Comparison of ENCODE assay signal across 17 cellular contexts in genomic region chr2:23629417-23630110, GRCh38.
DNase-seq lines count a peak whose midpoint lies in the region; ATAC-seq, FAIRE-seq and TF ChIP-seq lines count a peak whose summit lies in the region.
"Had no signal": no experiment of that assay in that cellular context is flagged by ENCODE, and none has a peak within 500 bp of the region (broad histone marks: within the 10 kb centered on the region; RNA-seq: fewer than 3 reads in every experiment).

No MANE protein-coding gene starts in this region.

- no peak for FAIRE-seq in GM19239 (lab: Jason Lieb, UNC)
- FAIRE-seq: G401.6 had no signal

- peaks cover 1% of the 10 kb centered on the region for H3K9me3 Mint-ChIP-seq in activated naive CD8-positive, alpha-beta T cell treated with anti-CD3 and anti-CD28 coated beads, Interleukin-2, amount 10 ng/mL, durations not matched to agents 7 days and 5 days
- H3K9me3 Mint-ChIP-seq in activated naive CD8-positive, alpha-beta T cell treated with anti-CD3 and anti-CD28 coated beads, Interleukin-2, amount 50 U/mL, for 24 hours, result no peaks in the 10 kb centered on the region
- H3K9me3 Mint-ChIP-seq in glutamatergic neuron (ENCODE audit: unreplicated experiment), result peaks cover 8% of the 10 kb centered on the region
- H3K9me3 Mint-ChIP-seq in neural progenitor cell, result peaks cover 3% of the 10 kb centered on the region
- peaks cover under 1% of the 10 kb centered on the region for H3K9me3 Mint-ChIP-seq in type B pancreatic cell

- no peaks in the 10 kb centered on the region for H3K36me3 Mint-ChIP-seq in activated naive CD8-positive, alpha-beta T cell treated with anti-CD3 and anti-CD28 coated beads, Interleukin-2, amount 10 ng/mL, durations not matched to agents 7 days and 5 days
- no peaks in the 10 kb centered on the region for H3K36me3 Mint-ChIP-seq in activated naive CD8-positive, alpha-beta T cell treated with anti-CD3 and anti-CD28 coated beads, Interleukin-2, amount 50 U/mL, for 24 hours (ENCODE audit: low read depth)
- H3K36me3 Mint-ChIP-seq in glutamatergic neuron (ENCODE audit: unreplicated experiment) (peaks cover 9% of the 10 kb centered on the region), neural progenitor cell (no peaks in the 10 kb centered on the region), type B pancreatic cell (no peaks in the 10 kb centered on the region)
- H3K36me3 Mint-ChIP-seq: CD14-positive monocyte had no signal

- no peaks in the 10 kb centered on the region for H4K20me1 ChIP-seq in neural progenitor cell (ENCODE audit: low read depth)

- ATAC-seq in activated naive CD8-positive, alpha-beta T cell treated with anti-CD3 and anti-CD28 coated beads, Interleukin-2, amount 10 ng/mL, durations not matched to agents 7 days and 5 days (ENCODE audit: low read depth), result no peak
- ATAC-seq in activated naive CD8-positive, alpha-beta T cell treated with anti-CD3 and anti-CD28 coated beads, Interleukin-2, amount 50 U/mL, for 24 hours, result no peak
- ATAC-seq in HG03342 (IDR thresholded peaks at IDR 0.05; ENCODE audit: unreplicated experiment) (no peak), GM18517 (IDR thresholded peaks at IDR 0.05; ENCODE audit: unreplicated experiment) (no peak)

- no peaks in the 10 kb centered on the region for H3K27me3 ChIP-seq in neural progenitor cell
- H3K27me3 ChIP-seq: Peyer's patch had no signal

- H3K27ac ChIP-seq in neural progenitor cell, result no peak overlapping the region
- H3K27ac ChIP-seq: GM23248, Peyer's patch had no signal

- TF ChIP-seq CTCF in glutamatergic neuron (IDR thresholded peaks at IDR 0.05; ENCODE audit: partially characterized antibody, unreplicated experiment) (no peak), neural progenitor cell (IDR thresholded peaks at IDR 0.05) (no peak), type B pancreatic cell (conservative IDR thresholded peaks at IDR 0.05) (no peak)

- H3K4me3 Mint-ChIP-seq in activated naive CD8-positive, alpha-beta T cell treated with anti-CD3 and anti-CD28 coated beads, Interleukin-2, amount 10 ng/mL, durations not matched to agents 7 days and 5 days, result peak overlapping the region; percentile 22
- H3K4me3 Mint-ChIP-seq in activated naive CD8-positive, alpha-beta T cell treated with anti-CD3 and anti-CD28 coated beads, Interleukin-2, amount 50 U/mL, for 24 hours, result no peak overlapping the region
- H3K4me3 Mint-ChIP-seq in glutamatergic neuron (ENCODE audit: unreplicated experiment), result peak overlapping the region; percentile 36
- no peak overlapping the region for H3K4me3 Mint-ChIP-seq in neural progenitor cell
- H3K4me3 Mint-ChIP-seq in type B pancreatic cell, result peak overlapping the region; percentile 10
- H3K4me3 Mint-ChIP-seq: CD14-positive monocyte had no signal

- peaks cover 17% of the 10 kb centered on the region for H3K4me1 ChIP-seq in neural progenitor cell
- H3K4me1 ChIP-seq: Peyer's patch had no signal

- H3K27ac Mint-ChIP-seq in activated naive CD8-positive, alpha-beta T cell treated with anti-CD3 and anti-CD28 coated beads, Interleukin-2, amount 10 ng/mL, durations not matched to agents 7 days and 5 days, result no peak overlapping the region
- no peak overlapping the region for H3K27ac Mint-ChIP-seq in activated naive CD8-positive, alpha-beta T cell treated with anti-CD3 and anti-CD28 coated beads, Interleukin-2, amount 50 U/mL, for 24 hours
- H3K27ac Mint-ChIP-seq in glutamatergic neuron (ENCODE audit: unreplicated experiment) (peak overlapping the region; percentile 34), neural progenitor cell (peak overlapping the region; percentile 90), type B pancreatic cell (peak overlapping the region; percentile 73)
- H3K27ac Mint-ChIP-seq: CD14-positive monocyte had no signal

- H3K4me3 ChIP-seq in neural progenitor cell, result no peak overlapping the region
- H3K4me3 ChIP-seq: GM23248, Peyer's patch had no signal

- POLR2A ChIA-PET in activated naive CD8-positive, alpha-beta T cell treated with anti-CD3 and anti-CD28 coated beads, Interleukin-2, amount 10 ng/mL, durations not matched to agents 7 days and 5 days (lab: Charles Lee), result no interaction called here

- H3K79me2 ChIP-seq in neural progenitor cell (ENCODE audit: low read depth), result no peaks in the 10 kb centered on the region

- no peaks in the 10 kb centered on the region for H3K36me3 ChIP-seq in neural progenitor cell
- H3K36me3 ChIP-seq: Peyer's patch had no signal

- no peak for DNase-seq in activated naive CD8-positive, alpha-beta T cell treated with anti-CD3 and anti-CD28 coated beads, Interleukin-2, amount 10 ng/mL, durations not matched to agents 7 days and 5 days
- no peak for DNase-seq in activated naive CD8-positive, alpha-beta T cell treated with anti-CD3 and anti-CD28 coated beads, Interleukin-2, amount 50 U/mL, for 24 hours
- DNase-seq in glutamatergic neuron (no peak), neural progenitor cell (ENCODE audit: low spot score) (no peak), type B pancreatic cell (ENCODE audit: extremely low spot score, unreplicated experiment) (no peak), GM19239 (ENCODE audit: insufficient read length, low spot score) (no peak)
- DNase-seq: 8988T, DMS79 treated with DMSO at 0.1 percent for 48 hours, GM23248, NCI-H1105, NCI-H1694, NCI-H2081 treated with DMSO at 0.1 percent for 48 hours, Peyer's patch had no signal

- peaks cover 2% of the 10 kb centered on the region for H3K27me3 Mint-ChIP-seq in activated naive CD8-positive, alpha-beta T cell treated with anti-CD3 and anti-CD28 coated beads, Interleukin-2, amount 10 ng/mL, durations not matched to agents 7 days and 5 days
- no peaks in the 10 kb centered on the region for H3K27me3 Mint-ChIP-seq in activated naive CD8-positive, alpha-beta T cell treated with anti-CD3 and anti-CD28 coated beads, Interleukin-2, amount 50 U/mL, for 24 hours
- peaks cover 11% of the 10 kb centered on the region for H3K27me3 Mint-ChIP-seq in glutamatergic neuron (ENCODE audit: unreplicated experiment)
- H3K27me3 Mint-ChIP-seq in neural progenitor cell (ENCODE audit: insufficient read depth, low read depth), result peaks cover 6% of the 10 kb centered on the region
- no peaks in the 10 kb centered on the region for H3K27me3 Mint-ChIP-seq in type B pancreatic cell

- H3K9me3 ChIP-seq in neural progenitor cell (ENCODE audit: low read depth), result no peaks in the 10 kb centered on the region
- H3K9me3 ChIP-seq: Peyer's patch had no signal

- H3K4me1 Mint-ChIP-seq in activated naive CD8-positive, alpha-beta T cell treated with anti-CD3 and anti-CD28 coated beads, Interleukin-2, amount 10 ng/mL, durations not matched to agents 7 days and 5 days, result no peaks in the 10 kb centered on the region
- H3K4me1 Mint-ChIP-seq in activated naive CD8-positive, alpha-beta T cell treated with anti-CD3 and anti-CD28 coated beads, Interleukin-2, amount 50 U/mL, for 24 hours, result no peaks in the 10 kb centered on the region
- H3K4me1 Mint-ChIP-seq in glutamatergic neuron (ENCODE audit: low read depth, unreplicated experiment) (peaks cover 10% of the 10 kb centered on the region), neural progenitor cell (peaks cover 34% of the 10 kb centered on the region), type B pancreatic cell (ENCODE audit: unreplicated experiment) (peaks cover 32% of the 10 kb centered on the region)
- H3K4me1 Mint-ChIP-seq: CD14-positive monocyte had no signal

- no peaks in the 10 kb centered on the region for H3F3A ChIP-seq in neural progenitor cell (ENCODE audit: low read depth)

- H3K9ac ChIP-seq in neural progenitor cell, result no peak overlapping the region
- H3K9ac ChIP-seq: GM23248 had no signal

- H3K4me2 ChIP-seq in neural progenitor cell, result no peak overlapping the region

- H2AFZ ChIP-seq in neural progenitor cell (replicated peaks), result no peak overlapping the region
- H2AFZ ChIP-seq: GM23248 had no signal

Comparison
In these comparisons a context has a peak if more than half of its experiments do, and no peak if none do; other contexts are left out.
1. H3K4me3 Mint-ChIP-seq: peak in activated naive CD8-positive, alpha-beta T cell treated with anti-CD3 and anti-CD28 coated beads, Interleukin-2, amount 10 ng/mL, durations not matched to agents 7 days and 5 days (single experiment), glutamatergic neuron (single experiment) and type B pancreatic cell (single experiment); none in activated naive CD8-positive, alpha-beta T cell treated with anti-CD3 and anti-CD28 coated beads, Interleukin-2, amount 50 U/mL, for 24 hours (single experiment) and neural progenitor cell (single experiment).
2. H3K27ac Mint-ChIP-seq: peak in glutamatergic neuron (single experiment), neural progenitor cell (single experiment) and type B pancreatic cell (single experiment); none in activated naive CD8-positive, alpha-beta T cell treated with anti-CD3 and anti-CD28 coated beads, Interleukin-2, amount 10 ng/mL, durations not matched to agents 7 days and 5 days (single experiment) and activated naive CD8-positive, alpha-beta T cell treated with anti-CD3 and anti-CD28 coated beads, Interleukin-2, amount 50 U/mL, for 24 hours (single experiment).